Comparison of ENCODE assay signal across 13 cellular contexts in genomic region chr12:94172973-94173372, GRCh38. TPM values are rescaled to one million over a fixed set of nuclear protein-coding genes. Genes with fewer than 3 reads are reported as not detected.
DNase-seq lines count a peak whose midpoint lies in the region; ATAC-seq and TF ChIP-seq lines count a peak whose summit lies in the region.
"Had no signal": no experiment of that assay in that cellular context is flagged by ENCODE, and none has a peak within 500 bp of the region (broad histone marks: within the 10 kb centered on the region; RNA-seq: fewer than 3 reads in every experiment).

No MANE protein-coding gene starts in this region.

- TF ChIP-seq POLR2A in upper lobe of left lung (IDR thresholded peaks at IDR 0.05), result no peak
- no peak for TF ChIP-seq POLR2A in Peyer's patch (IDR thresholded peaks at IDR 0.05)

- peaks cover 53% of the 10 kb centered on the region for H3K4me1 Mint-ChIP-seq in T-helper 17 cell

- peak in 2 of 4 donors; percentile 49 to 52 for TF ChIP-seq EP300 in upper lobe of left lung (IDR thresholded peaks at IDR 0.05)

- no peak overlapping the region for H3K4me3 ChIP-seq in right cardiac atrium (ENCODE audit: low read length)
- no peak overlapping the region for H3K4me3 ChIP-seq in upper lobe of left lung
- H3K4me3 ChIP-seq in Peyer's patch, result no peak overlapping the region
- H3K4me3 ChIP-seq: pancreas had no signal

- H3K36me3 Mint-ChIP-seq in T-helper 17 cell (ENCODE audit: low read depth), result peaks cover 9% of the 10 kb centered on the region

- no peaks in the 10 kb centered on the region for H3K27me3 Mint-ChIP-seq in T-helper 17 cell
- H3K27me3 Mint-ChIP-seq: activated naive CD8-positive, alpha-beta T cell treated with anti-CD3 and anti-CD28 coated beads, Interleukin-2, amount 10 ng/mL, durations not matched to agents 7 days and 5 days had no signal

- H3K9me3 ChIP-seq in right cardiac atrium (ENCODE audit: control insufficient read depth, low read length) (no peaks in the 10 kb centered on the region), T-helper 17 cell (ENCODE audit: control insufficient read depth, low read length, poor library complexity, severe bottlenecking) (no peaks in the 10 kb centered on the region), upper lobe of left lung (peaks cover 0 to 4% (median 1%) of the 10 kb centered on the region in 4 donors), Peyer's patch (peaks cover 0 to 7% (median 0%) of the 10 kb centered on the region in 4 donors)
- H3K9me3 ChIP-seq: pancreas had no signal

- H3K27ac ChIP-seq in right cardiac atrium (ENCODE audit: low read length) (no peak overlapping the region), upper lobe of left lung (peak overlapping the region; percentile 66 to 82 (median 70)), Peyer's patch (peak overlapping the region in 2 of 4 donors; percentile 3 to 51)

- no peak for DNase-seq in Right ventricle myocardium inferior (ENCODE audit: missing footprints)
- DNase-seq in right cardiac atrium, result no peak
- no peak for DNase-seq in T-helper 17 cell
- DNase-seq in glomerular visceral epithelial cell (ENCODE audit: extremely low spot score), result peak; percentile 60
- peak in 1 of 2 donors; percentile 71 for DNase-seq in upper lobe of left lung
- DNase-seq in NK-92 treated with Interleukin-12 subunit alpha and Interleukin-12 subunit beta, amount 100 ng/mL, for 24 hours (lab: John Stamatoyannopoulos, UW), result no peak
- no peak for DNase-seq in Peyer's patch
- DNase-seq in stimulated activated CD4-positive, alpha-beta T cell treated with anti-CD3 and anti-CD28 coated beads, Interleukin-2, amount 100 ng/mL, for 48 hours, result no peak
- DNase-seq: activated naive CD8-positive, alpha-beta T cell treated with anti-CD3 and anti-CD28 coated beads, Interleukin-2, amount 10 ng/mL, durations not matched to agents 7 days and 5 days; hippocampal formation; NCI-H1092 treated with DMSO at 0.1 percent for 48 hours; T1000 had no signal

- intact Hi-C loops in Right ventricle myocardium inferior (cut with DNase I) (no loop called here), right cardiac atrium (cut with DNase I) (no loop called here)

- peak overlapping the region; percentile 12 for H3K4me3 Mint-ChIP-seq in T-helper 17 cell

- peaks cover 0 to 3% (median 0%) of the 10 kb centered on the region in 4 donors for H3K36me3 ChIP-seq in upper lobe of left lung
- H3K36me3 ChIP-seq in Peyer's patch, result no peaks in the 10 kb centered on the region
- H3K36me3 ChIP-seq: pancreas had no signal

- H3K27ac Mint-ChIP-seq in T-helper 17 cell, result no peak overlapping the region
- H3K27ac Mint-ChIP-seq: activated naive CD8-positive, alpha-beta T cell treated with anti-CD3 and anti-CD28 coated beads, Interleukin-2, amount 10 ng/mL, durations not matched to agents 7 days and 5 days had no signal

- H3K4me1 ChIP-seq in right cardiac atrium (ENCODE audit: control insufficient read depth, insufficient read depth, low read length) (peaks cover 2% of the 10 kb centered on the region), upper lobe of left lung (peaks cover 8 to 29% (median 14%) of the 10 kb centered on the region in 4 donors), Peyer's patch (peaks cover 0 to 15% (median 5%) of the 10 kb centered on the region in 4 donors)
- H3K4me1 ChIP-seq: pancreas had no signal

- H3K27me3 ChIP-seq in right cardiac atrium (ENCODE audit: control insufficient read depth, insufficient read depth), result no peaks in the 10 kb centered on the region
- H3K27me3 ChIP-seq in upper lobe of left lung, result no peaks in the 10 kb centered on the region
- no peaks in the 10 kb centered on the region for H3K27me3 ChIP-seq in Peyer's patch
- H3K27me3 ChIP-seq: pancreas had no signal

- ATAC-seq in Right ventricle myocardium inferior, result peak; percentile 53
- no peak for ATAC-seq in right cardiac atrium
- ATAC-seq in T-helper 17 cell, result peak; percentile 37
- ATAC-seq in upper lobe of left lung (ENCODE audit: low FRiP score in 2 of 2), result peak; percentile 61 to 65

- TF ChIP-seq CTCF in upper lobe of left lung (IDR thresholded peaks at IDR 0.05), result no peak
- no peak for TF ChIP-seq CTCF in Peyer's patch (IDR thresholded peaks at IDR 0.05)

- 56% methylated on average over 9 of the region's 9 CpGs for WGBS in right cardiac atrium
- WGBS in upper lobe of left lung, 2 donors, result 49 to 58% methylated on average over 9 of the region's 9 CpGs

RNA-seq across cellular contexts. Expression of gene PLXNC1, which starts 24.6 kb away (rescaled TPM):
- total RNA-seq in Right ventricle myocardium inferior, result 3.0 TPM
- 1 to 10 TPM; 2.8 to 7.6 (median 5.5) TPM for total RNA-seq in right cardiac atrium
- polyA plus RNA-seq in right cardiac atrium, result 2.4 TPM
- 10 to 100 TPM; 26.5 to 30.6 TPM for total RNA-seq in T-helper 17 cell
- 10 to 100 TPM; 14.1 to 51.3 (median 24.6) TPM for total RNA-seq in upper lobe of left lung
- total RNA-seq in Peyer's patch, result 10 to 100 TPM in 1 of 4 donors, 1 to 10 TPM in 2, under 1 TPM in 1; 0.88 to 21.5 (median 5.1) TPM

Comparison
In these comparisons a context has a peak if more than half of its experiments do, and no peak if none do; other contexts are left out.
1. ATAC-seq: peak in Right ventricle myocardium inferior (single experiment), T-helper 17 cell (single experiment) and upper lobe of left lung (2 of 2); none in right cardiac atrium (0 of 2).